Comparison of ENCODE assay signal across 31 cellular contexts in the genomic region with DNA sequence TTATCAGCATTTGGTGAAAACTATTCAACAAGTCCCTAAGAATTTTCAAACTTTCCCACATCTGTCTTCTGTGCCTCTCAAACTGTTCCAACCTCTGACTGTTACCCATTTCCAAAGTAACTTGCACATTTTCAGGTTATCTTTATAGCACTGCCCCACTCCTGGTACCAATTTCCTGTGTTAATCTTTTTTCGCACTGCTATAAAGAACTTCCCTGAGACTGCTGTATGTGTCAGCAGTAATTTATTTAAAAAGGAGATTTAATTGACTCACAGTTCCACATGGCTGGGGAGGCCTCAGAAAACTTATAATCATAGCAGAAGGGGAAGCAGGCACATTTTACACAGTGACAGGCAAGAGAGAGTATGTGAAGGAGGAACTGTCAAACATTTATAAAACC.
"Had no signal": no experiment of that assay in that cellular context is flagged by ENCODE, and none has a peak within 500 bp of the region (broad histone marks: within the 10 kb centered on the region; RNA-seq: fewer than 3 reads in every experiment).

No MANE protein-coding gene starts in this region.

- H3K4me3 ChIP-seq: esophagus muscularis mucosa, gastrocnemius medialis, heart left ventricle had no signal

- H3K4me3 Mint-ChIP-seq: activated CD4-positive, alpha-beta memory T cell treated with anti-CD3 and anti-CD28 coated beads, Interleukin-2, amount 10 ng/mL, durations not matched to agents 7 days and 5 days; activated naive CD8-positive, alpha-beta T cell; activated T-cell treated with anti-CD3 and anti-CD28 coated beads, Interleukin-2, amount 50 U/mL, for 24 hours; activated T-cell treated with anti-CD3 and anti-CD28 coated beads, Interleukin-2, amount 50 U/mL, for 72 hours; central memory CD8-positive, alpha-beta T cell; effector memory CD8-positive, alpha-beta T cell; WTC11 had no signal

- H3K9me3 ChIP-seq: gastrocnemius medialis had no signal

- FAIRE-seq: astrocyte, bronchial epithelial cell, TTC549 had no signal

- H3K36me3 Mint-ChIP-seq: activated naive CD8-positive, alpha-beta T cell had no signal

- ATAC-seq: activated T-cell treated with anti-CD3 and anti-CD28 coated beads, Interleukin-2, amount 50 U/mL, for 72 hours; effector memory CD8-positive, alpha-beta T cell; foreskin keratinocyte; gastrocnemius medialis; heart left ventricle; WTC11 had no signal

- H3K27me3 ChIP-seq: brain microvascular endothelial cell, esophagus muscularis mucosa, foreskin keratinocyte, gastrocnemius medialis, heart left ventricle had no signal

- H3K27ac ChIP-seq: brain microvascular endothelial cell, esophagus muscularis mucosa, foreskin keratinocyte, gastrocnemius medialis, heart left ventricle, VCaP had no signal

- H3K27ac Mint-ChIP-seq: activated CD4-positive, alpha-beta memory T cell treated with anti-CD3 and anti-CD28 coated beads, Interleukin-2, amount 10 ng/mL, durations not matched to agents 7 days and 5 days; activated naive CD8-positive, alpha-beta T cell; activated T-cell treated with anti-CD3 and anti-CD28 coated beads, Interleukin-2, amount 50 U/mL, for 24 hours; activated T-cell treated with anti-CD3 and anti-CD28 coated beads, Interleukin-2, amount 50 U/mL, for 72 hours; effector memory CD8-positive, alpha-beta T cell; WTC11 had no signal

- H3K4me1 ChIP-seq: foreskin keratinocyte, gastrocnemius medialis, heart left ventricle had no signal

- H3K4me1 Mint-ChIP-seq: activated CD4-positive, alpha-beta memory T cell treated with anti-CD3 and anti-CD28 coated beads, Interleukin-2, amount 10 ng/mL, durations not matched to agents 7 days and 5 days; central memory CD8-positive, alpha-beta T cell; WTC11 had no signal

- H3K36me3 ChIP-seq: brain microvascular endothelial cell, esophagus muscularis mucosa, gastrocnemius medialis, heart left ventricle had no signal

- DNase-seq: activated CD4-positive, alpha-beta memory T cell treated with anti-CD3 and anti-CD28 coated beads, Interleukin-2, amount 10 ng/mL, durations not matched to agents 7 days and 5 days; activated CD4-positive, alpha-beta T cell treated with anti-CD3 and anti-CD28 coated beads for 1 hour; activated CD4-positive, alpha-beta T cell treated with anti-CD3 and anti-CD28 coated beads for 48 hours; activated CD8-positive, alpha-beta memory T cell treated with anti-CD3 and anti-CD28 coated beads, Interleukin-2, amount 50 U/mL, for 48 hours; activated gamma-delta T cell; activated naive CD4-positive, alpha-beta T cell; activated naive CD4-positive, alpha-beta T cell treated with anti-CD3 and anti-CD28 coated beads, Interleukin-2, amount 50 U/mL, for 16 hours; activated T-cell treated with anti-CD3 and anti-CD28 coated beads for 4 hours; activated T-cell treated with anti-CD3 and anti-CD28 coated beads, Interleukin-2, amount 50 U/mL, for 24 hours; activated T-cell treated with anti-CD3 and anti-CD28 coated beads, Interleukin-2, amount 50 U/mL, for 72 hours; amniotic stem cell; anterior cingulate cortex; brain microvascular endothelial cell; cortex of kidney; dermis blood vessel endothelial cell; effector CD4-positive, alpha-beta T cell; effector memory CD8-positive, alpha-beta T cell; erythroblast; foreskin keratinocyte; gastrocnemius medialis; glutamatergic neuron; heart left ventricle; T-helper 2 cell had no signal

- H3K27me3 Mint-ChIP-seq: activated CD4-positive, alpha-beta memory T cell treated with anti-CD3 and anti-CD28 coated beads, Interleukin-2, amount 10 ng/mL, durations not matched to agents 7 days and 5 days; activated naive CD8-positive, alpha-beta T cell; activated T-cell treated with anti-CD3 and anti-CD28 coated beads, Interleukin-2, amount 50 U/mL, for 24 hours; central memory CD8-positive, alpha-beta T cell; effector memory CD8-positive, alpha-beta T cell had no signal
